Comparison of ENCODE assay signal across 8 cellular contexts in genomic region chr2:233422050-233422639, GRCh38.
A peak's percentile ranks its signal among the peaks of the same experiment; 100 is the strongest.
DNase-seq lines count a peak whose midpoint lies in the region; ATAC-seq, FAIRE-seq and TF ChIP-seq lines count a peak whose summit lies in the region.

No MANE protein-coding gene starts in this region.

- POLR2A ChIA-PET in HepG2 (lab: Yijun Ruan, JAX), result no interaction called here

- WGBS in HepG2 (ENCODE audit: low lambda C conversion rate), result 96% methylated on average over 9 of the region's 13 CpGs

- TF ChIP-seq POLR2A in HepG2 (IDR thresholded peaks at IDR 0.05; ENCODE audit: insufficient read depth in 1 of 2, low read depth in 2 of 2, low read length in 2 of 2), result no peak

- H4K20me1 ChIP-seq in HepG2 (ENCODE audit: insufficient read depth, low read length), result 0 out of 2 replicates have a peak, but pooled peaks cover 3% of the 10 kb centered on the region

- TF ChIP-seq RAD21 in HepG2 (CRISPR knock-in tag; IDR thresholded peaks at IDR 0.05), result no peak

- H3K9ac ChIP-seq in HepG2 (ENCODE audit: insufficient read depth, low read depth, low read length), result no peak overlapping the region

- peak; percentile 61 for ATAC-seq in GM21619 (IDR thresholded peaks at IDR 0.05; ENCODE audit: unreplicated experiment)
- ATAC-seq in HepG2, result no peak

- TF ChIP-seq CTCF in GM12864 (IDR thresholded peaks at IDR 0.05; ENCODE audit: low read depth, low read length, missing control alignments) (no peak), HepG2 (CRISPR knock-in tag; IDR thresholded peaks at IDR 0.05) (no peak)

- no peak overlapping the region for H3K27ac ChIP-seq in HepG2 (ENCODE audit: extremely low read length, insufficient read depth, low read length)

- H3K4me3 ChIP-seq in GM12864 (ENCODE audit: low read depth, low read length), result no peak overlapping the region; the same call in 1 of the 2 replicates
- no peak overlapping the region for H3K4me3 ChIP-seq in HepG2 (replicated peaks in 1 of 3; ENCODE audit: insufficient read depth in 1 of 3, low read depth in 2 of 3, low read length in 3 of 3)

- H3K9me3 ChIP-seq in HepG2 (ENCODE audit: low read length), result no peaks in the 10 kb centered on the region

- H3K4me1 ChIP-seq in HepG2 (ENCODE audit: insufficient read depth, low read length), result peaks cover 17% of the 10 kb centered on the region

- H2AFZ ChIP-seq in HepG2 (ENCODE audit: low read length), result no peak overlapping the region

- TF ChIP-seq EP300 in HepG2 (IDR thresholded peaks at IDR 0.05; ENCODE audit: low read depth in 2 of 2, low read length in 2 of 2) (no peak), HepG2 (CRISPR knock-in tag; IDR thresholded peaks at IDR 0.05; ENCODE audit: borderline replicate concordance) (no peak)

- CTCF ChIA-PET in HepG2 (lab: Yijun Ruan, JAX; ENCODE audit: low intra/inter-chr PET ratio, low total read pairs), result no interaction called here

- peaks cover 20% of the 10 kb centered on the region for H3K79me2 ChIP-seq in HepG2 (ENCODE audit: insufficient read depth, low read length)

- no peaks in the 10 kb centered on the region; a peak in 1 of 5 replicates for H3K36me3 ChIP-seq in HepG2 (replicated peaks in 1 of 2; ENCODE audit: control insufficient read depth in 1 of 2, insufficient read depth in 2 of 2, low read length in 2 of 2)

- intact Hi-C loops in HepG2 (cut with micrococcal nuclease; ENCODE audit: unreplicated experiment), result no loop called here

- H3K4me2 ChIP-seq in HepG2 (ENCODE audit: low read depth, low read length), result no peak overlapping the region

- H3K27me3 ChIP-seq in HepG2 (ENCODE audit: control insufficient read depth in 1 of 2, insufficient read depth in 2 of 2, low read length in 2 of 2), result no peaks in the 10 kb centered on the region

- in situ Hi-C loops in HepG2 (cut with HindIII; ENCODE audit: extremely low pct_ligation_motif_present, low pct_unique_long_range_greater_than_20kb), result no loop called here

- no peak for FAIRE-seq in HepG2 (lab: Jason Lieb, UNC)

- DNase-seq in GM12864 (ENCODE audit: low read depth) (peak; percentile 79), LoVo (ENCODE audit: low spot score) (peak; percentile 91), mucosa of gallbladder (ENCODE audit: low spot score) (peak; percentile 85), MV-4-11 (lab: John Stamatoyannopoulos, UW) (no peak), HepG2 (ENCODE audit: low spot score) (no peak), foreskin melanocyte (no peak)
- peak; percentile 68 for DNase-seq in activated T-cell treated with anti-CD3 and anti-CD28 coated beads, Interleukin-2, amount 50 U/mL, for 1 hour

- no TSS peak for BruUV-seq in HepG2 (replicated peaks; lab: Mats Ljungman, UMichigan)

TF ChIP-seq in HepG2, 621 proteins besides CTCF, POLR2A, EP300 and RAD21 (continues in another document):
- TF ChIP-seq CHD2 (IDR thresholded peaks at IDR 0.05; ENCODE audit: low read depth, low read length) (no peak), POGK (CRISPR knock-in tag; conservative IDR thresholded peaks at IDR 0.05) (no peak), SAFB2 (CRISPR knock-in tag; IDR thresholded peaks at IDR 0.05; ENCODE audit: borderline replicate concordance, low read depth) (no peak), ZNF646 (CRISPR knock-in tag; IDR thresholded peaks at IDR 0.05) (no peak), ZNF430 (CRISPR knock-in tag; IDR thresholded peaks at IDR 0.05) (no peak), SIN3B (IDR thresholded peaks at IDR 0.05; ENCODE audit: low read length) (no peak), ZNF670 (CRISPR knock-in tag; IDR thresholded peaks at IDR 0.05; ENCODE audit: borderline replicate concordance) (no peak), FLYWCH1 (CRISPR knock-in tag; IDR thresholded peaks at IDR 0.05) (no peak), ZSCAN29 (CRISPR knock-in tag; conservative IDR thresholded peaks at IDR 0.05) (no peak), NKX3-1 (CRISPR knock-in tag; IDR thresholded peaks at IDR 0.05) (no peak), ZNF234 (CRISPR knock-in tag; conservative IDR thresholded peaks at IDR 0.05) (no peak), ZNF704 (CRISPR knock-in tag; IDR thresholded peaks at IDR 0.05; ENCODE audit: borderline replicate concordance) (no peak), DPF2 (CRISPR knock-in tag; IDR thresholded peaks at IDR 0.05; ENCODE audit: borderline replicate concordance, low read depth) (no peak), FOXA1 (IDR thresholded peaks at IDR 0.05) (no peak), FOXA1 (CRISPR knock-in tag; IDR thresholded peaks at IDR 0.05) (no peak), ATF5 (CRISPR knock-in tag; IDR thresholded peaks at IDR 0.05; ENCODE audit: low read depth) (no peak), ZNF629 (CRISPR knock-in tag; conservative IDR thresholded peaks at IDR 0.05) (no peak), RFX3 (CRISPR knock-in tag; IDR thresholded peaks at IDR 0.05) (no peak), HMGA1 (CRISPR knock-in tag; conservative IDR thresholded peaks at IDR 0.05) (no peak)

Comparison
In these comparisons a context has a peak if more than half of its experiments do, and no peak if none do; other contexts are left out.
1. DNase-seq: peak in GM12864 (single experiment), LoVo (single experiment), activated T-cell treated with anti-CD3 and anti-CD28 coated beads, Interleukin-2, amount 50 U/mL, for 1 hour (single experiment) and mucosa of gallbladder (single experiment); none in MV-4-11 (single experiment), HepG2 (single experiment) and foreskin melanocyte (single experiment).